ENCODE assay signal across 26 cellular contexts in genomic region chr13:82747331-82747730, GRCh38.
A peak's percentile ranks its signal among the peaks of the same experiment; 100 is the strongest.
DNase-seq lines count a peak whose midpoint lies in the region; ATAC-seq, FAIRE-seq and TF ChIP-seq lines count a peak whose summit lies in the region.
"Had no signal": no experiment of that assay in that cellular context is flagged by ENCODE, and none has a peak within 500 bp of the region (broad histone marks: within the 10 kb centered on the region; RNA-seq: fewer than 3 reads in every experiment).

No MANE protein-coding gene starts in this region.

- H3K9ac ChIP-seq in SK-N-MC (ENCODE audit: insufficient read length), result peak overlapping the region; percentile 68

- DNase-seq in GM23338 (ENCODE audit: low spot score) (peak; percentile 73), SK-N-MC (ENCODE audit: low read depth, low spot score) (peak; percentile 5), fibroblast of mammary gland (ENCODE audit: low read depth) (peak; percentile 5), osteocyte (ENCODE audit: extremely low spot score, unreplicated experiment) (no peak), T-helper 9 cell (no peak), prostate gland (ENCODE audit: low spot score) (no peak), pancreas (no peak), HTR-8/SVneo (ENCODE audit: insufficient read length, low spot score) (no peak)
- DNase-seq: activated B cell treated with CpG ODN at 0.5 μM for 24 hours; activated CD4-positive, alpha-beta T cell treated with anti-CD3 and anti-CD28 coated beads, Interleukin-2, amount 50 U/mL, for 48 hours; activated effector memory CD4-positive, alpha-beta T cell treated with Interleukin-2 at 50 U/mL for 16 hours; BE2C; body of pancreas; effector memory CD4-positive, alpha-beta T cell; erythroblast; NCI-H1105 treated with DMSO at 0.1 percent for 48 hours; NCI-H2029 treated with DMSO at 0.1 percent for 48 hours; NCI-H2227 treated with DMSO at 0.1 percent for 48 hours; NCI-H774; spleen; stimulated activated CD4-positive, alpha-beta T cell treated with anti-CD3 and anti-CD28 coated beads, Interleukin-2, amount 100 ng/mL, for 48 hours; stimulated activated naive B cell treated with anti-CD40 and anti-IgM and Interleukin-4, amounts not matched to agents 10 μg/mL and 1 μg/mL and 100 μg/mL, for 72 hours; T1000 had no signal

- no peak overlapping the region for H3K4me3 ChIP-seq in GM23338
- peak overlapping the region; percentile 65 for H3K4me3 ChIP-seq in SK-N-MC
- H3K4me3 ChIP-seq in fibroblast of mammary gland (ENCODE audit: control insufficient read depth, low read depth, low read length), result no peak overlapping the region
- H3K4me3 ChIP-seq in prostate gland, result no peak overlapping the region
- H3K4me3 ChIP-seq in pancreas, result no peak overlapping the region
- H3K4me3 ChIP-seq: body of pancreas, lung, spleen, suprapubic skin had no signal

- H3K36me3 Mint-ChIP-seq in GM23338 (ENCODE audit: low read depth) (no peaks in the 10 kb centered on the region), osteocyte (ENCODE audit: unreplicated experiment) (no peaks in the 10 kb centered on the region)
- H3K36me3 Mint-ChIP-seq: stimulated activated naive B cell treated with anti-CD40 and anti-IgM and Interleukin-4, amounts not matched to agents 10 μg/mL and 1 μg/mL and 100 μg/mL, for 72 hours had no signal

- TF ChIP-seq CTCF in GM23338 (conservative IDR thresholded peaks at IDR 0.05; ENCODE audit: low read depth in 2 of 2) (no peak), fibroblast of mammary gland (conservative IDR thresholded peaks at IDR 0.05; ENCODE audit: control insufficient read depth, insufficient read depth, low read depth, low read length) (no peak), osteocyte (IDR thresholded peaks at IDR 0.05) (no peak), prostate gland (IDR thresholded peaks at IDR 0.05) (no peak), pancreas (IDR thresholded peaks at IDR 0.05) (no peak)

- H3K27ac Mint-ChIP-seq in GM23338 (0 out of 2 replicates have a peak overlapping the region, but pooled peaks have one; percentile 10), osteocyte (ENCODE audit: unreplicated experiment) (peak overlapping the region; percentile 60)
- H3K27ac Mint-ChIP-seq: activated B cell treated with CpG ODN at 0.5 μM for 24 hours; stimulated activated naive B cell treated with anti-CD40 and anti-IgM and Interleukin-4, amounts not matched to agents 10 μg/mL and 1 μg/mL and 100 μg/mL, for 72 hours had no signal

- H3K9me3 Mint-ChIP-seq in GM23338 (no peaks in the 10 kb centered on the region), osteocyte (ENCODE audit: unreplicated experiment) (no peaks in the 10 kb centered on the region)
- H3K9me3 Mint-ChIP-seq: stimulated activated naive B cell treated with anti-CD40 and anti-IgM and Interleukin-4, amounts not matched to agents 10 μg/mL and 1 μg/mL and 100 μg/mL, for 72 hours had no signal

- no peaks in the 10 kb centered on the region for H3K79me2 ChIP-seq in GM23338 (replicated peaks; ENCODE audit: insufficient read depth)

- H3K4me1 Mint-ChIP-seq in GM23338 (peaks cover 34% of the 10 kb centered on the region), osteocyte (ENCODE audit: unreplicated experiment) (peaks cover 41% of the 10 kb centered on the region)
- H3K4me1 Mint-ChIP-seq: activated B cell treated with CpG ODN at 0.5 μM for 24 hours; stimulated activated naive B cell treated with anti-CD40 and anti-IgM and Interleukin-4, amounts not matched to agents 10 μg/mL and 1 μg/mL and 100 μg/mL, for 72 hours had no signal

- no peaks in the 10 kb centered on the region for H3K9me2 ChIP-seq in GM23338 (ENCODE audit: insufficient read depth)

- H3K36me3 ChIP-seq in GM23338 (ENCODE audit: insufficient read depth) (no peaks in the 10 kb centered on the region), SK-N-MC (ENCODE audit: insufficient read depth, low read length) (no peaks in the 10 kb centered on the region), prostate gland (no peaks in the 10 kb centered on the region), pancreas (no peaks in the 10 kb centered on the region)
- H3K36me3 ChIP-seq: BE2C, neutrophil, spleen, suprapubic skin had no signal

- TF ChIP-seq POLR2A in prostate gland (IDR thresholded peaks at IDR 0.05), result no peak

- H3K27me3 ChIP-seq in GM23338 (ENCODE audit: insufficient read depth) (no peaks in the 10 kb centered on the region), prostate gland (replicated peaks; ENCODE audit: insufficient read depth) (no peaks in the 10 kb centered on the region), pancreas (no peaks in the 10 kb centered on the region)
- H3K27me3 ChIP-seq: BE2C, body of pancreas, neutrophil, spleen, suprapubic skin had no signal

- H3K4me3 Mint-ChIP-seq in GM23338 (no peak overlapping the region), osteocyte (ENCODE audit: unreplicated experiment) (no peak overlapping the region)
- H3K4me3 Mint-ChIP-seq: activated B cell treated with CpG ODN at 0.5 μM for 24 hours; stimulated activated naive B cell treated with anti-CD40 and anti-IgM and Interleukin-4, amounts not matched to agents 10 μg/mL and 1 μg/mL and 100 μg/mL, for 72 hours had no signal

- H2AFZ ChIP-seq in GM23338, result no peak overlapping the region

- 50% methylated on average over 2 of the region's 2 CpGs for WGBS in prostate gland
- 35 to 45% methylated on average over 2 of the region's 2 CpGs for WGBS in pancreas, 2 donors

- no peaks in the 10 kb centered on the region for H3F3A ChIP-seq in GM23338 (replicated peaks; ENCODE audit: low read depth)

- intact Hi-C loops in prostate gland (cut with DNase I), result no loop called here
- intact Hi-C loops in pancreas (cut with DNase I), result no loop called here

- no peak overlapping the region for H3K4me2 ChIP-seq in GM23338

- H3K27me3 Mint-ChIP-seq in GM23338 (ENCODE audit: insufficient read depth, low read depth, poor library complexity) (no peaks in the 10 kb centered on the region), osteocyte (ENCODE audit: unreplicated experiment) (no peaks in the 10 kb centered on the region)
- H3K27me3 Mint-ChIP-seq: activated B cell treated with CpG ODN at 0.5 μM for 24 hours; stimulated activated naive B cell treated with anti-CD40 and anti-IgM and Interleukin-4, amounts not matched to agents 10 μg/mL and 1 μg/mL and 100 μg/mL, for 72 hours had no signal

- H3K9me3 ChIP-seq in SK-N-MC (ENCODE audit: low read depth, low read length) (no peaks in the 10 kb centered on the region), prostate gland (no peaks in the 10 kb centered on the region), pancreas (no peaks in the 10 kb centered on the region)
- H3K9me3 ChIP-seq: BE2C, body of pancreas, neutrophil, spleen, suprapubic skin had no signal

- H3K27ac ChIP-seq in GM23338 (ENCODE audit: low read depth) (peak overlapping the region; percentile 50; the same call in 1 of the 2 replicates), SK-N-MC (peak overlapping the region; percentile 95), prostate gland (no peak overlapping the region), pancreas (no peak overlapping the region)
- H3K27ac ChIP-seq: body of pancreas, neutrophil, spleen, suprapubic skin had no signal

- ATAC-seq in GM23338 (peak; percentile 89), pancreas (no peak)
- ATAC-seq: body of pancreas; stimulated activated naive B cell treated with anti-CD40 and anti-IgM and Interleukin-4, amounts not matched to agents 10 μg/mL and 1 μg/mL and 100 μg/mL, for 72 hours had no signal

- FAIRE-seq in pancreas (lab: Jason Lieb, UNC) (no peak), HTR-8/SVneo (lab: Jason Lieb, UNC) (no peak)

- H4K20me1 ChIP-seq in GM23338 (replicated peaks; ENCODE audit: insufficient read depth), result no peaks in the 10 kb centered on the region

- H3K4me1 ChIP-seq in GM23338 (ENCODE audit: insufficient read depth) (peaks cover 31% of the 10 kb centered on the region), prostate gland (replicated peaks) (no peaks in the 10 kb centered on the region), pancreas (no peaks in the 10 kb centered on the region)
- H3K4me1 ChIP-seq: BE2C, body of pancreas, spleen, suprapubic skin had no signal

TF ChIP-seq in GM23338, 12 proteins besides CTCF, POLR2A, EP300 and RAD21:
- TF ChIP-seq NANOG (IDR thresholded peaks at IDR 0.05; ENCODE audit: borderline replicate concordance) (peak; percentile 82), EZH2phosphoT487 (IDR thresholded peaks at IDR 0.05; ENCODE audit: unreplicated experiment) (no peak)

Comparison
In these comparisons a context has a peak if more than half of its experiments do, and no peak if none do; other contexts are left out.
1. DNase-seq: peak in GM23338 (single experiment), SK-N-MC (single experiment) and fibroblast of mammary gland (single experiment); none in osteocyte (single experiment), T-helper 9 cell (single experiment), prostate gland (single experiment), pancreas (0 of 6) and HTR-8/SVneo (single experiment).
2. H3K27ac ChIP-seq: peak in GM23338 (single experiment) and SK-N-MC (single experiment); none in prostate gland (0 of 2) and pancreas (0 of 4).